24 cellular contexts compared by ENCODE assay signal in genomic region chr17:41345992-41346391, GRCh38. TPM values are rescaled to one million over a fixed set of nuclear protein-coding genes. Genes with fewer than 3 reads are reported as not detected.
"Had no signal": no experiment of that assay in that cellular context is flagged by ENCODE, and none has a peak within 500 bp of the region (broad histone marks: within the 10 kb centered on the region; RNA-seq: fewer than 3 reads in every experiment).

No MANE protein-coding gene starts in this region.

- H3K27me3 ChIP-seq: SJSA1 had no signal

- DNase-seq: IMR-90, Kasumi-1, MM.1S, NCI-H1092 treated with DMSO at 0.1 percent for 48 hours, NCI-H1436, NCI-H187, NCI-H2029, NCI-H2081 treated with DMSO at 0.1 percent for 48 hours, NCI-H2171, NCI-H226, NCI-H446, NCI-H510A, NCI-H524 treated with DMSO at 0.1 percent for 48 hours, NCI-H69, NCI-H774, Right ventricle myocardium superior, RPMI8226, SIG-M5 had no signal

- H3K36me3 ChIP-seq: SJSA1 had no signal

- H3K4me1 ChIP-seq: SJSA1 had no signal

- H3K9me3 ChIP-seq: SJSA1 had no signal

- H3K4me3 ChIP-seq: SJSA1, SK-N-MC had no signal

- H3K27ac ChIP-seq: KMS-11, SJSA1, SK-N-MC had no signal

- ATAC-seq: HepG2 had no signal

RNA-seq across cellular contexts. Expression of gene KRT33A, which starts 4.6 kb away (rescaled TPM):
- total RNA-seq: HepG2, HT1080, IMR-90, Right ventricle myocardium superior, SJSA1 had no signal

RNA-seq across cellular contexts. Expression of gene KRT33B, which starts 23.6 kb away (rescaled TPM):
- total RNA-seq: HepG2, HT1080, Right ventricle myocardium superior had no signal

RNA-seq across cellular contexts. Expression of gene KRTAP17-1, which starts 30.5 kb away (rescaled TPM):
- total RNA-seq: HepG2, HT1080, IMR-90, M059J, Right ventricle myocardium superior, SJSA1 had no signal

RNA-seq across cellular contexts. Expression of gene KRT34, which starts 36.1 kb away (rescaled TPM):
- total RNA-seq: HepG2, Right ventricle myocardium superior had no signal

RNA-seq across cellular contexts. Expression of gene KRTAP16-1, which starts 36.9 kb away (rescaled TPM):
- total RNA-seq: HepG2, HT1080, IMR-90, M059J, Right ventricle myocardium superior, SJSA1 had no signal
